ENCODE assay signal across 1 cellular context in genomic region chr1:166080277-166080964, GRCh38.
TF ChIP-seq lines count a peak whose summit lies in the region.

No MANE protein-coding gene starts in this region.

TF ChIP-seq in GM23338, 12 proteins besides CTCF, POLR2A, EP300 and RAD21 (continued from another document):
- no peak for TF ChIP-seq REST (IDR thresholded peaks at IDR 0.05; ENCODE audit: unreplicated experiment)
- TF ChIP-seq, protein P1, sequence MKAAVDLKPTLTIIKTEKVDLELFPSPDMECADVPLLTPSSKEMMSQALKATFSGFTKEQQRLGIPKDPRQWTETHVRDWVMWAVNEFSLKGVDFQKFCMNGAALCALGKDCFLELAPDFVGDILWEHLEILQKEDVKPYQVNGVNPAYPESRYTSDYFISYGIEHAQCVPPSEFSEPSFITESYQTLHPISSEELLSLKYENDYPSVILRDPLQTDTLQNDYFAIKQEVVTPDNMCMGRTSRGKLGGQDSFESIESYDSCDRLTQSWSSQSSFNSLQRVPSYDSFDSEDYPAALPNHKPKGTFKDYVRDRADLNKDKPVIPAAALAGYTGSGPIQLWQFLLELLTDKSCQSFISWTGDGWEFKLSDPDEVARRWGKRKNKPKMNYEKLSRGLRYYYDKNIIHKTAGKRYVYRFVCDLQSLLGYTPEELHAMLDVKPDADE (IDR thresholded peaks at IDR 0.05) = no peak
